8 cellular contexts compared by ENCODE assay signal in the genomic region with DNA sequence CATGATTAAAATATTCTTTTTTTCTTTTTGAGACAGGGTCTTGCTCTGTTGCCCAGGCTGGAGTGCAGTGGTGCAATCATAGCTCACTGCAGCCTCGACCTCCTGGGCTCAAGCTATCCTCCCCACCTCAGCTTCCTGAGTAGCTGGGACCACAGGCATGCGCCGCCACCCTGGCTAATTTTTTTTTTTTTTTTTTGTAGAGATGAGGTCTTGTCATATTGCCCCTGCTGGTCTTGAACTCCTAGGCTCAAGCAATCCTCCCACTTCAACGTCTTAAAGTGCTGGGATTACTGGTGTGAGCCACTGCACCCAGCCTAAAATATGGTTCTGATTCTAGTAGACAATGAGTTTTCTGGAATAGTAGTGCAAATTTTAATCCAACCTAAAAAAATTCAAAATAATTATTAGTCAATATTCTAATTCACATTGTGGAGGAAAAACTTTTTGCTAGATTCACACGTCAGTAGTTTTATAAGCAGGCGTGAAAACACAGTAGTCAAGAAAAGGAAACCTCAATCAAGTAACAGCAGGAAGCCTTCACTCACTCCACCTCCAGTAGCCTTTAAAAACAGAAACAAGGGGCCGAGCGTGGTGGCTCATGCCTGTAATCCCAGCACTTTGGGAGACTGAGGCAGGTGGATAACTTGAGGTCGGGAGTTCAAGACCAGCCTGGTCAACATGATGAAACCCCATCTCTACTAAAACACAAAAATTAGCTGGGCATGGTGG.
A peak's percentile ranks its signal among the peaks of the same experiment; 100 is the strongest.
DNase-seq lines count a peak whose midpoint lies in the region; ATAC-seq and FAIRE-seq lines count a peak whose summit lies in the region.
"Not testable (repeated sequence)": the region's sequence is repeated elsewhere in the genome, so short reads cannot be mapped to it uniquely, and the experiment has no call there.

No MANE protein-coding gene starts in this region.

- H3K4me1 Mint-ChIP-seq in T-cell (peaks cover 12 to 19% (median 16%) of the 10 kb centered on the region in 3 donors), naive B cell (peaks cover 21 to 47% (median 34%) of the 10 kb centered on the region in 3 donors)

- H3K4me3 ChIP-seq in BLaER1, result not testable (repeated sequence)

- H3K36me3 ChIP-seq in BLaER1, result not testable (repeated sequence)

- H3K9ac ChIP-seq in BLaER1, result peak overlapping the region; percentile 5; the same call in 1 of the 2 replicates

- not testable (repeated sequence) for H3K27me3 Mint-ChIP-seq in T-cell, naive B cell

- peaks cover 54% of the 10 kb centered on the region for H3K4me1 ChIP-seq in BLaER1

- H3K9me3 ChIP-seq in BLaER1, result not testable (repeated sequence)

- H3K27ac Mint-ChIP-seq in T-cell, result peak overlapping the region; percentile 11 to 43
- H3K27ac Mint-ChIP-seq in naive B cell, result peak overlapping the region in 4 of 6 donors; percentile 29 to 82 (median 47)

- not testable (repeated sequence) for DNase-seq in GM18507 (ENCODE audit: extremely low spot score, insufficient read length, low read depth); T-cell; naive B cell

- ATAC-seq in GM19351 (IDR thresholded peaks at IDR 0.05; ENCODE audit: unreplicated experiment), result peak; percentile 84
- ATAC-seq in GM21528 (IDR thresholded peaks at IDR 0.05; ENCODE audit: low FRiP score, unreplicated experiment), result peak; percentile 63
- ATAC-seq in HG02678 (IDR thresholded peaks at IDR 0.05; ENCODE audit: unreplicated experiment), result peak; percentile 57
- ATAC-seq in HG03175 (IDR thresholded peaks at IDR 0.05; ENCODE audit: unreplicated experiment), result peak; percentile 85
- peak in 1 of 4 experiments; percentile 32 for ATAC-seq in T-cell (replicated peaks in 1 of 4)
- ATAC-seq in naive B cell (ENCODE audit: low read depth in 2 of 2), result peak; percentile 49 to 54

- peak; percentile 75 for FAIRE-seq in GM18507 (lab: Jason Lieb, UNC)

- H3K9me3 Mint-ChIP-seq in T-cell, naive B cell: not testable (repeated sequence)

- H3K4me2 ChIP-seq in BLaER1, result peak overlapping the region; percentile 74

- CTCF ChIA-PET in T-cell (lab: Charles Lee), result interaction anchor here (0.7 to 1.0 kb wide), 2 partner anchors 9 to 95 kb away, joined by 3 to 5 read pairs; no protein-coding TSS in a partner anchor

- not testable (repeated sequence) for H3K4me3 Mint-ChIP-seq in T-cell
- peak overlapping the region in 7 of 8 donors; percentile 23 to 80 (median 61) for H3K4me3 Mint-ChIP-seq in naive B cell

- not testable (repeated sequence) for H4K20me1 ChIP-seq in BLaER1

- H3K36me3 Mint-ChIP-seq in T-cell, naive B cell: not testable (repeated sequence)

- peak overlapping the region; percentile 66 for H3K27ac ChIP-seq in BLaER1

- POLR2A ChIA-PET in T-cell (lab: Charles Lee), result not testable (repeated sequence)

- not testable (repeated sequence) for H3K27me3 ChIP-seq in BLaER1
